In genomic region chr16:23252310-23252709, GRCh38 we compare ENCODE assay signal across 1 cellular context.
TF ChIP-seq lines count a peak whose summit lies in the region.

No MANE protein-coding gene starts in this region.

TF ChIP-seq in HepG2, 621 proteins besides CTCF, POLR2A, EP300 and RAD21 (continued from another document):
- TF ChIP-seq E2F1 (CRISPR knock-in tag; IDR thresholded peaks at IDR 0.05) = no peak
- TF ChIP-seq DMTF1 (CRISPR knock-in tag; IDR thresholded peaks at IDR 0.05) = no peak
- no peak for TF ChIP-seq ATF5 (CRISPR knock-in tag; IDR thresholded peaks at IDR 0.05; ENCODE audit: low read depth)
- TF ChIP-seq ZNF251 (CRISPR knock-in tag; IDR thresholded peaks at IDR 0.05) = no peak
- TF ChIP-seq ZNF788 (CRISPR knock-in tag; IDR thresholded peaks at IDR 0.05; ENCODE audit: borderline replicate concordance) = no peak
